ENCODE assay signal across 8 cellular contexts in genomic region chr4:71941001-71941400, GRCh38.
DNase-seq lines count a peak whose midpoint lies in the region; ATAC-seq, FAIRE-seq and TF ChIP-seq lines count a peak whose summit lies in the region.

No MANE protein-coding gene starts in this region.

- no peak for TF ChIP-seq CTCF in RWPE1 (conservative IDR thresholded peaks at IDR 0.05; ENCODE audit: low read depth)

- DNase-seq in CMK (ENCODE audit: low read depth) (peak; percentile 2), RWPE1 (ENCODE audit: low spot score) (peak; percentile 1), iPS DF 4.7 (ENCODE audit: extremely low read depth, low spot score) (peak; percentile 19), GM12892 (ENCODE audit: insufficient read length) (no peak)
- no peak for DNase-seq in activated CD4-positive, alpha-beta T cell treated with anti-CD3 and anti-CD28 coated beads, Interleukin-2, amount 50 U/mL, for 48 hours

- ATAC-seq in GM18909 (IDR thresholded peaks at IDR 0.05; ENCODE audit: poor library complexity, unreplicated experiment): peak; percentile 43
- ATAC-seq in HG02870 (IDR thresholded peaks at IDR 0.05; ENCODE audit: unreplicated experiment): no peak
- ATAC-seq in HG03378 (IDR thresholded peaks at IDR 0.05; ENCODE audit: unreplicated experiment): no peak

- no peak for FAIRE-seq in GM12892 (lab: Jason Lieb, UNC)

- no peak overlapping the region for H3K27ac ChIP-seq in RWPE1

- CTCF ChIA-PET in RWPE1 (lab: Yijun Ruan, JAX): no interaction called here

- POLR2A ChIA-PET in RWPE1 (lab: Yijun Ruan, JAX; ENCODE audit: low non-redundant PET): no interaction called here

- TF ChIP-seq POLR2A in GM12892 (IDR thresholded peaks at IDR 0.05; ENCODE audit: low read depth, low read length): no peak

Comparison
In these comparisons a context has a peak if more than half of its experiments do, and no peak if none do; other contexts are left out.
1. DNase-seq: peak in CMK (single experiment), RWPE1 (single experiment) and iPS DF 4.7 (single experiment); none in activated CD4-positive, alpha-beta T cell treated with anti-CD3 and anti-CD28 coated beads, Interleukin-2, amount 50 U/mL, for 48 hours (0 of 2) and GM12892 (single experiment).